8 cellular contexts compared by ENCODE assay signal in the genomic region with DNA sequence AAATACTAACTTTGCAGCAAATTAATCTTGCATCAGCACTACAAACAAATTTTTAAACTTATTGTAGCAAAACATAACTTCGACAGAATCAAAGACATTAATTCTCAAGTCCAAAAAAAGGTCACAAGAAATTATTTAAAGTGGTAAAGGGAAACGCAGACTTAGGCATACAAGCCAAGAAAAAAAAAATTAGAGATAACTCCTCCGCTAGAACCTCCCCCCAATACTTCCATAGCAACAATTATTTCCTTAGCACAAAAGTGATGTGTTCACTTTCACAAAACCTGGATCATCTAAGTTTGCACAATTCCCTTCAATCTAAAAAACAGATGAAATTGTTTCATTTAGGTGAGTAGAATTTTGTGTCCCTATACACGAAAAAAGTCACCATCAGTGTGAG. TPM values are rescaled to one million over a fixed set of nuclear protein-coding genes. Genes with fewer than 3 reads are reported as not detected.
DNase-seq lines count a peak whose midpoint lies in the region; ATAC-seq and TF ChIP-seq lines count a peak whose summit lies in the region.

No MANE protein-coding gene starts in this region.

- ATAC-seq in T-cell (replicated peaks in 1 of 4) (no peak), foreskin keratinocyte (no peak), GM19467 (IDR thresholded peaks at IDR 0.05; ENCODE audit: unreplicated experiment) (no peak)

- peaks cover 2% of the 10 kb centered on the region for H3K36me3 Mint-ChIP-seq in T-cell

- no peaks in the 10 kb centered on the region for H3K27me3 Mint-ChIP-seq in T-cell

- H3K4me1 ChIP-seq in foreskin keratinocyte, result peaks cover 10% of the 10 kb centered on the region

- H3K9me3 Mint-ChIP-seq in T-cell, result no peaks in the 10 kb centered on the region

- peak overlapping the region; percentile 78 for H3K27ac ChIP-seq in foreskin keratinocyte

- H3K4me1 Mint-ChIP-seq in T-cell, result peaks cover 26 to 35% (median 30%) of the 10 kb centered on the region in 3 donors

- H3K4me3 Mint-ChIP-seq in T-cell, result peak overlapping the region; percentile 95 to 100 (median 100)

- CTCF ChIA-PET in T-cell (lab: Charles Lee), result interaction anchor here (0.5 to 0.9 kb wide), 4 partner anchors 74 to 1763 kb away, joined by 3 to 13 read pairs (median 4); no protein-coding TSS in a partner anchor

- H3K27me3 ChIP-seq in foreskin keratinocyte, result no peaks in the 10 kb centered on the region

- H3K4me3 ChIP-seq in GM12875 (ENCODE audit: low read depth, low read length) (peak overlapping the region; percentile 88), skeletal muscle cell (ENCODE audit: low read depth, low read length) (peak overlapping the region; percentile 73)

- no peak for DNase-seq in T-cell
- no peak for DNase-seq in foreskin keratinocyte
- DNase-seq in skeletal muscle cell (ENCODE audit: low read depth), result no peak
- no peak for DNase-seq in hippocampal formation (lab: John Stamatoyannopoulos, UW)
- no peak for DNase-seq in activated effector memory CD4-positive, alpha-beta T cell treated with Interleukin-2 at 50 U/mL for 16 hours
- DNase-seq in retina, result no peak

- POLR2A ChIA-PET in T-cell (lab: Charles Lee), result interaction anchor here (0.5 to 0.6 kb wide), 3 partner anchors 12 to 764 kb away, joined by 3 to 7 read pairs (median 4); no protein-coding TSS in a partner anchor

- H3K27ac Mint-ChIP-seq in T-cell, result peak overlapping the region; percentile 98 to 99

- TF ChIP-seq CTCF in GM12875 (IDR thresholded peaks at IDR 0.05; ENCODE audit: borderline replicate concordance, insufficient read depth, low read depth, low read length) (no peak), foreskin keratinocyte (conservative IDR thresholded peaks at IDR 0.05) (no peak)

RNA-seq across cellular contexts. Expression of a gene that starts 1.1 kb away (rescaled TPM):
- total RNA-seq in T-cell (10 to 100 TPM; 56.1 to 81.7 (median 56.9) TPM), foreskin keratinocyte (40.1 and 44.1 TPM in 2 replicates)
- 10.2 and 11.6 TPM in 2 replicates for polyA plus RNA-seq in foreskin keratinocyte
